9 cellular contexts compared by ENCODE assay signal in the genomic region with DNA sequence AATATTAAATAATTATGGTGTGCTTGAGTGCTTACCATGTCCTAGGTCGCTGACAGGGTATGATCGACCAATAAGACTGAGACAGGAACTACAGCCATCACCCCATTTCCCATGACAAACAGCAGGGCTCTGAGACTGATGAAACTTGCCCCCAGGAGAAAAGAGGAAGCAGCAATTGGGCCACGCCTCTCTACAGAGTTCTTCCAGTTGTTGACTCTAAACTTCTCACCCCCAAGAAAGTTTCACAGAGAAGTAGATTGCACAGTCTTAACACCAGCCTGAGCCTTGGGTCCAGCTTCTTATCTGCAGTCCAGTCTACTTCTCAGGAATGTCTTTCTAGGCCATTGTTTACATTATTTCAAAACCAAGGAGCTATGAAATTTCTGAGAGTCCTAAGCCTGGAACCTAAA.
A peak's percentile ranks its signal among the peaks of the same experiment; 100 is the strongest.
DNase-seq lines count a peak whose midpoint lies in the region; ATAC-seq lines count a peak whose summit lies in the region.
"Had no signal": no experiment of that assay in that cellular context is flagged by ENCODE, and none has a peak within 500 bp of the region (broad histone marks: within the 10 kb centered on the region; RNA-seq: fewer than 3 reads in every experiment).

No MANE protein-coding gene starts in this region.

- H3K27ac ChIP-seq in BLaER1 treated with 17β-estradiol and CSF1 and Interleukin-3, amounts not matched to agents 10 nM and 100 nM, result peak overlapping the region; percentile 90 to 98 (median 95)
- H3K27ac ChIP-seq: epithelial cell of prostate had no signal

- H3K36me3 ChIP-seq in BLaER1 treated with 17β-estradiol and CSF1 and Interleukin-3, amounts not matched to agents 10 nM and 100 nM, result peaks cover 0 to 9% (median 0%) of the 10 kb centered on the region in 11 experiments; a peak in 3 of 22 replicates

- no peaks in the 10 kb centered on the region for H3K27me3 Mint-ChIP-seq in activated CD4-positive, alpha-beta T cell treated with anti-CD3 and anti-CD28 coated beads, Interleukin-2, amount 10 ng/mL, durations not matched to agents 24 days and 14 days

- no peak overlapping the region for H3K27ac Mint-ChIP-seq in activated CD4-positive, alpha-beta T cell treated with anti-CD3 and anti-CD28 coated beads, Interleukin-2, amount 10 ng/mL, durations not matched to agents 24 days and 14 days

- H3K4me1 ChIP-seq in BLaER1 treated with 17β-estradiol and CSF1 and Interleukin-3, amounts not matched to agents 10 nM and 100 nM, result peaks cover 59 to 77% (median 61%) of the 10 kb centered on the region in 10 experiments

- peaks cover 16% of the 10 kb centered on the region for H3K9me3 Mint-ChIP-seq in activated CD4-positive, alpha-beta T cell treated with anti-CD3 and anti-CD28 coated beads, Interleukin-2, amount 10 ng/mL, durations not matched to agents 24 days and 14 days

- peak overlapping the region in 8 of 10 experiments; percentile 5 to 52 (median 29); a peak in 9 of 20 replicates for H3K4me3 ChIP-seq in BLaER1 treated with 17β-estradiol and CSF1 and Interleukin-3, amounts not matched to agents 10 nM and 100 nM

- H3K4me1 Mint-ChIP-seq in activated CD4-positive, alpha-beta T cell treated with anti-CD3 and anti-CD28 coated beads, Interleukin-2, amount 10 ng/mL, durations not matched to agents 24 days and 14 days, result peaks cover 16% of the 10 kb centered on the region

- DNase-seq in amniotic epithelial cell (ENCODE audit: low read depth), result peak; percentile 99
- DNase-seq in medulla oblongata (ENCODE audit: extremely low spot score), result peak; percentile 89
- DNase-seq in stimulated activated CD4-positive, alpha-beta T cell treated with anti-CD3 and anti-CD28 coated beads, Interleukin-2, amount 100 ng/mL, for 48 hours, result no peak
- DNase-seq in activated CD4-positive, alpha-beta T cell treated with anti-CD3 and anti-CD28 coated beads, Interleukin-2, amount 10 ng/mL, durations not matched to agents 24 days and 14 days, result no peak
- DNase-seq in NCI-H2107 treated with DMSO at 0.1 percent for 48 hours (lab: John Stamatoyannopoulos, UW; ENCODE audit: unreplicated experiment), result no peak

- ATAC-seq in GM19452 (IDR thresholded peaks at IDR 0.05; ENCODE audit: unreplicated experiment) (peak; percentile 73), HG03457 (IDR thresholded peaks at IDR 0.05; ENCODE audit: unreplicated experiment) (peak; percentile 84)

- intact Hi-C loops in activated CD4-positive, alpha-beta T cell treated with anti-CD3 and anti-CD28 coated beads, Interleukin-2, amount 10 ng/mL, durations not matched to agents 24 days and 14 days (cut with micrococcal nuclease), result no loop called here

- H3K36me3 Mint-ChIP-seq in activated CD4-positive, alpha-beta T cell treated with anti-CD3 and anti-CD28 coated beads, Interleukin-2, amount 10 ng/mL, durations not matched to agents 24 days and 14 days (ENCODE audit: low read depth), result no peaks in the 10 kb centered on the region

- H3K9ac ChIP-seq in BLaER1 treated with 17β-estradiol and CSF1 and Interleukin-3, amounts not matched to agents 10 nM and 100 nM, result peak overlapping the region; percentile 75 to 86 (median 83)

- H3K27me3 ChIP-seq in BLaER1 treated with 17β-estradiol and CSF1 and Interleukin-3, amounts not matched to agents 10 nM and 100 nM, result no peaks in the 10 kb centered on the region

- H3K4me2 ChIP-seq in BLaER1 treated with 17β-estradiol and CSF1 and Interleukin-3, amounts not matched to agents 10 nM and 100 nM, result peak overlapping the region; percentile 82 to 94 (median 87)

- H3K4me3 Mint-ChIP-seq in activated CD4-positive, alpha-beta T cell treated with anti-CD3 and anti-CD28 coated beads, Interleukin-2, amount 10 ng/mL, durations not matched to agents 24 days and 14 days, result no peak overlapping the region

- H3K9me3 ChIP-seq in BLaER1 treated with 17β-estradiol and CSF1 and Interleukin-3, amounts not matched to agents 10 nM and 100 nM (replicated peaks in 1 of 11), result peaks cover 23 to 43% (median 38%) of the 10 kb centered on the region in 11 experiments

- no peaks in the 10 kb centered on the region for H4K20me1 ChIP-seq in BLaER1 treated with 17β-estradiol and CSF1 and Interleukin-3, amounts not matched to agents 10 nM and 100 nM

Comparison
In these comparisons a context has a peak if more than half of its experiments do, and no peak if none do; other contexts are left out.
1. DNase-seq: peak in amniotic epithelial cell (single experiment) and medulla oblongata (single experiment); none in stimulated activated CD4-positive, alpha-beta T cell treated with anti-CD3 and anti-CD28 coated beads, Interleukin-2, amount 100 ng/mL, for 48 hours (0 of 2), activated CD4-positive, alpha-beta T cell treated with anti-CD3 and anti-CD28 coated beads, Interleukin-2, amount 10 ng/mL, durations not matched to agents 24 days and 14 days (single experiment) and NCI-H2107 treated with DMSO at 0.1 percent for 48 hours (single experiment).